ENCODE assay signal across 1 cellular context in genomic region chr9:129627556-129628492, GRCh38.
TF ChIP-seq lines count a peak whose summit lies in the region.

No MANE protein-coding gene starts in this region.

TF ChIP-seq in HepG2, 621 proteins besides CTCF, POLR2A, EP300 and RAD21:
- TF ChIP-seq, protein P1, sequence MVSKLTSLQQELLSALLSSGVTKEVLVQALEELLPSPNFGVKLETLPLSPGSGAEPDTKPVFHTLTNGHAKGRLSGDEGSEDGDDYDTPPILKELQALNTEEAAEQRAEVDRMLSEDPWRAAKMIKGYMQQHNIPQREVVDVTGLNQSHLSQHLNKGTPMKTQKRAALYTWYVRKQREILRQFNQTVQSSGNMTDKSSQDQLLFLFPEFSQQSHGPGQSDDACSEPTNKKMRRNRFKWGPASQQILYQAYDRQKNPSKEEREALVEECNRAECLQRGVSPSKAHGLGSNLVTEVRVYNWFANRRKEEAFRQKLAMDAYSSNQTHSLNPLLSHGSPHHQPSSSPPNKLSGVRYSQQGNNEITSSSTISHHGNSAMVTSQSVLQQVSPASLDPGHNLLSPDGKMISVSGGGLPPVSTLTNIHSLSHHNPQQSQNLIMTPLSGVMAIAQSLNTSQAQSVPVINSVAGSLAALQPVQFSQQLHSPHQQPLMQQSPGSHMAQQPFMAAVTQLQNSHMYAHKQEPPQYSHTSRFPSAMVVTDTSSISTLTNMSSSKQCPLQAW (CRISPR knock-in tag; IDR thresholded peaks at IDR 0.05), result 0 out of 2 replicates have a peak, but pooled peaks have one; percentile 24
- TF ChIP-seq ARID2 (CRISPR knock-in tag; IDR thresholded peaks at IDR 0.05; ENCODE audit: borderline replicate concordance) (0 out of 2 replicates have a peak, but pooled peaks have one; percentile 63), HOXA7 (CRISPR knock-in tag; IDR thresholded peaks at IDR 0.05) (no peak), KDM2A (CRISPR knock-in tag; IDR thresholded peaks at IDR 0.05; ENCODE audit: borderline replicate concordance, low read depth) (no peak), MYC (CRISPR knock-in tag; IDR thresholded peaks at IDR 0.05; ENCODE audit: borderline replicate concordance) (no peak), NFIB (CRISPR knock-in tag; IDR thresholded peaks at IDR 0.05; ENCODE audit: borderline replicate concordance) (no peak), TARDBP (CRISPR knock-in tag; IDR thresholded peaks at IDR 0.05) (no peak), RXRA (CRISPR knock-in tag; IDR thresholded peaks at IDR 0.05) (no peak), ZNF558 (CRISPR knock-in tag; IDR thresholded peaks at IDR 0.05; ENCODE audit: borderline replicate concordance) (no peak), ZBTB2 (CRISPR knock-in tag; IDR thresholded peaks at IDR 0.05; ENCODE audit: low read depth) (no peak), ARNT2 (CRISPR knock-in tag; IDR thresholded peaks at IDR 0.05; ENCODE audit: low read depth) (no peak), ZSCAN12 (CRISPR knock-in tag; IDR thresholded peaks at IDR 0.05) (no peak)
- TF ChIP-seq, protein P2, sequence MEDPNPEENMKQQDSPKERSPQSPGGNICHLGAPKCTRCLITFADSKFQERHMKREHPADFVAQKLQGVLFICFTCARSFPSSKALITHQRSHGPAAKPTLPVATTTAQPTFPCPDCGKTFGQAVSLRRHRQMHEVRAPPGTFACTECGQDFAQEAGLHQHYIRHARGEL (CRISPR knock-in tag; IDR thresholded peaks at IDR 0.05), result no peak
- TF ChIP-seq, protein P3, sequence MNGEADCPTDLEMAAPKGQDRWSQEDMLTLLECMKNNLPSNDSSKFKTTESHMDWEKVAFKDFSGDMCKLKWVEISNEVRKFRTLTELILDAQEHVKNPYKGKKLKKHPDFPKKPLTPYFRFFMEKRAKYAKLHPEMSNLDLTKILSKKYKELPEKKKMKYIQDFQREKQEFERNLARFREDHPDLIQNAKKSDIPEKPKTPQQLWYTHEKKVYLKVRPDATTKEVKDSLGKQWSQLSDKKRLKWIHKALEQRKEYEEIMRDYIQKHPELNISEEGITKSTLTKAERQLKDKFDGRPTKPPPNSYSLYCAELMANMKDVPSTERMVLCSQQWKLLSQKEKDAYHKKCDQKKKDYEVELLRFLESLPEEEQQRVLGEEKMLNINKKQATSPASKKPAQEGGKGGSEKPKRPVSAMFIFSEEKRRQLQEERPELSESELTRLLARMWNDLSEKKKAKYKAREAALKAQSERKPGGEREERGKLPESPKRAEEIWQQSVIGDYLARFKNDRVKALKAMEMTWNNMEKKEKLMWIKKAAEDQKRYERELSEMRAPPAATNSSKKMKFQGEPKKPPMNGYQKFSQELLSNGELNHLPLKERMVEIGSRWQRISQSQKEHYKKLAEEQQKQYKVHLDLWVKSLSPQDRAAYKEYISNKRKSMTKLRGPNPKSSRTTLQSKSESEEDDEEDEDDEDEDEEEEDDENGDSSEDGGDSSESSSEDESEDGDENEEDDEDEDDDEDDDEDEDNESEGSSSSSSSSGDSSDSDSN (CRISPR knock-in tag; IDR thresholded peaks at IDR 0.05), result no peak
